In genomic region chr13:42177189-42177588, GRCh38 we compare ENCODE assay signal across 23 cellular contexts.
DNase-seq lines count a peak whose midpoint lies in the region; ATAC-seq, FAIRE-seq and TF ChIP-seq lines count a peak whose summit lies in the region.
"Had no signal": no experiment of that assay in that cellular context is flagged by ENCODE, and none has a peak within 500 bp of the region (broad histone marks: within the 10 kb centered on the region; RNA-seq: fewer than 3 reads in every experiment).

No MANE protein-coding gene starts in this region.

- no peak overlapping the region for H3K4me3 ChIP-seq in K562
- H3K4me3 ChIP-seq: BLaER1 treated with 17β-estradiol and CSF1 and Interleukin-3, amounts not matched to agents 10 nM and 100 nM had no signal

- BruUV-seq in K562 (replicated peaks; lab: Mats Ljungman, UMichigan) = no TSS peak

- no peak for DNase-seq in GM12891 (ENCODE audit: insufficient read length, low spot score)
- peak; percentile 8 for DNase-seq in OCI-M1 (lab: John Stamatoyannopoulos, UW)
- DNase-seq in K562 (ENCODE audit: extremely low read depth in 1 of 4, low spot score in 3 of 4) = no peak
- DNase-seq in activated CD8-positive, alpha-beta memory T cell treated with anti-CD3 and anti-CD28 coated beads, Interleukin-2, amount 50 U/mL, for 4 hours = no peak
- no peak for DNase-seq in activated T-helper 2 cell treated with anti-CD3 and anti-CD28 coated beads, Interferon-gamma antibody, Interleukin-2, Interleukin-4, amounts not matched to agents 10 μg/mL and 5 μg/mL and 100 μg/mL, durations not matched to agents 14 hours and 24 hours and 36 hours (ENCODE audit: low spot score)
- DNase-seq: 8988T; ACHN; AML-193; Caco-2; Calu3; CD4-positive, alpha-beta T cell; CD8-positive, alpha-beta T cell; DMS79 treated with DMSO at 0.1 percent for 48 hours; GF-D8 had no signal

- FAIRE-seq in GM12891 (lab: Jason Lieb, UNC) (peak; percentile 52), K562 (lab: Jason Lieb, UNC) (no peak)
- FAIRE-seq: A204.1, D721Med, G401.6, GM12892, GM18507 had no signal

- H3K36me3 Mint-ChIP-seq in activated T-helper 2 cell treated with anti-CD3 and anti-CD28 coated beads, Interferon-gamma antibody, Interleukin-2, Interleukin-4, amounts not matched to agents 10 μg/mL and 5 μg/mL and 100 μg/mL, durations not matched to agents 14 hours and 24 hours and 36 hours (ENCODE audit: low read depth) = peaks cover 30% of the 10 kb centered on the region

- TF ChIP-seq POLR2A in GM12891 (IDR thresholded peaks at IDR 0.05; ENCODE audit: low read depth, low read length) (no peak), K562 (conservative IDR thresholded peaks at IDR 0.05) (no peak)

- H3K27me3 ChIP-seq in K562 (ENCODE audit: control insufficient read depth in 2 of 2, insufficient read depth in 2 of 2, low read length in 2 of 2) = no peaks in the 10 kb centered on the region
- H3K27me3 ChIP-seq: BLaER1 treated with 17β-estradiol and CSF1 and Interleukin-3, amounts not matched to agents 10 nM and 100 nM had no signal

- no peak overlapping the region for H3K4me2 ChIP-seq in K562 (ENCODE audit: insufficient read depth, low read length)
- H3K4me2 ChIP-seq: BLaER1 treated with 17β-estradiol and CSF1 and Interleukin-3, amounts not matched to agents 10 nM and 100 nM had no signal

- H3K9me1 ChIP-seq in K562 (ENCODE audit: control insufficient read depth, insufficient read depth, low read length) = no peaks in the 10 kb centered on the region

- CTCF ChIA-PET in K562 (lab: Yijun Ruan, JAX; ENCODE audit: low intra/inter-chr PET ratio) = no interaction called here

- no peak for TF ChIP-seq CTCF in K562 (IDR thresholded peaks at IDR 0.05 in 2 of 3, conservative IDR thresholded peaks at IDR 0.05 in 1 of 3; ENCODE audit: insufficient read depth in 2 of 3, low read depth in 1 of 3, low read length in 3 of 3)

- in situ Hi-C loops in K562 (cut with MboI) = no loop called here

- TF ChIP-seq EP300 in K562 (IDR thresholded peaks at IDR 0.05; ENCODE audit: low read length) = no peak

- POLR2A ChIA-PET in K562 (lab: Yijun Ruan, JAX) = interaction anchor here (1.0 kb wide), 1 partner anchor 14 kb away, joined by 3 read pairs; no protein-coding TSS in a partner anchor

- H3K4me3 Mint-ChIP-seq in activated T-helper 2 cell treated with anti-CD3 and anti-CD28 coated beads, Interferon-gamma antibody, Interleukin-2, Interleukin-4, amounts not matched to agents 10 μg/mL and 5 μg/mL and 100 μg/mL, durations not matched to agents 14 hours and 24 hours and 36 hours (ENCODE audit: low read depth) = no peak overlapping the region
- H3K4me3 Mint-ChIP-seq: B cell; CD4-positive, alpha-beta T cell had no signal

- no peaks in the 10 kb centered on the region for H3K9me3 Mint-ChIP-seq in activated T-helper 2 cell treated with anti-CD3 and anti-CD28 coated beads, Interferon-gamma antibody, Interleukin-2, Interleukin-4, amounts not matched to agents 10 μg/mL and 5 μg/mL and 100 μg/mL, durations not matched to agents 14 hours and 24 hours and 36 hours
- H3K9me3 Mint-ChIP-seq: CD4-positive, alpha-beta T cell; CD8-positive, alpha-beta T cell had no signal

- WGBS in K562 (ENCODE audit: insufficient coverage, low coverage, missing lambda C conversion rate) = 38% methylated on average over 1 of the region's 1 CpG

- H3K4me1 Mint-ChIP-seq in activated T-helper 2 cell treated with anti-CD3 and anti-CD28 coated beads, Interferon-gamma antibody, Interleukin-2, Interleukin-4, amounts not matched to agents 10 μg/mL and 5 μg/mL and 100 μg/mL, durations not matched to agents 14 hours and 24 hours and 36 hours (ENCODE audit: low read depth) = peaks cover 7% of the 10 kb centered on the region
- H3K4me1 Mint-ChIP-seq: B cell had no signal

- no peaks in the 10 kb centered on the region for H3K9me3 ChIP-seq in K562 (replicated peaks; ENCODE audit: control insufficient read depth, insufficient read depth, low read depth, low read length)
- H3K9me3 ChIP-seq: BLaER1 treated with 17β-estradiol and CSF1 and Interleukin-3, amounts not matched to agents 10 nM and 100 nM; Caco-2 had no signal

- no peak overlapping the region for H3K9ac ChIP-seq in K562 (ENCODE audit: insufficient read depth in 1 of 2, low read depth in 2 of 2, low read length in 2 of 2)
- H3K9ac ChIP-seq: BLaER1 treated with 17β-estradiol and CSF1 and Interleukin-3, amounts not matched to agents 10 nM and 100 nM had no signal

- no peak for ATAC-seq in K562
- no peak for ATAC-seq in GM21381 (IDR thresholded peaks at IDR 0.05; ENCODE audit: unreplicated experiment)
- ATAC-seq: CD8-positive, alpha-beta T cell had no signal

- intact Hi-C loops in K562 (cut with micrococcal nuclease) = no loop called here
- intact Hi-C loops in activated T-helper 2 cell treated with anti-CD3 and anti-CD28 coated beads, Interferon-gamma antibody, Interleukin-2, Interleukin-4, amounts not matched to agents 10 μg/mL and 5 μg/mL and 100 μg/mL, durations not matched to agents 14 hours and 24 hours and 36 hours (cut with micrococcal nuclease) = no loop called here

- no peaks in the 10 kb centered on the region for H3K79me2 ChIP-seq in K562 (ENCODE audit: control insufficient read depth, insufficient read depth, low read length)

- no peaks in the 10 kb centered on the region for H3K27me3 Mint-ChIP-seq in activated T-helper 2 cell treated with anti-CD3 and anti-CD28 coated beads, Interferon-gamma antibody, Interleukin-2, Interleukin-4, amounts not matched to agents 10 μg/mL and 5 μg/mL and 100 μg/mL, durations not matched to agents 14 hours and 24 hours and 36 hours (ENCODE audit: low read depth)
- H3K27me3 Mint-ChIP-seq: B cell; CD4-positive, alpha-beta T cell had no signal

- TF ChIP-seq RAD21 in K562 (CRISPR knock-in tag; conservative IDR thresholded peaks at IDR 0.05 in 1 of 2, IDR thresholded peaks at IDR 0.05 in 1 of 2) = no peak

- H3K4me1 ChIP-seq in K562 (replicated peaks in 1 of 2; ENCODE audit: control insufficient read depth in 2 of 2, insufficient read depth in 2 of 2, low read length in 2 of 2) = peaks cover 0 to 10% of the 10 kb centered on the region in 2 experiments; a peak in 2 of 5 replicates
- H3K4me1 ChIP-seq: BLaER1 treated with 17β-estradiol and CSF1 and Interleukin-3, amounts not matched to agents 10 nM and 100 nM; Caco-2 had no signal

- H3K36me3 ChIP-seq in K562 (ENCODE audit: control insufficient read depth, insufficient read depth, low read length) = peaks cover 2% of the 10 kb centered on the region; the same call in 1 of the 3 replicates

- no peaks in the 10 kb centered on the region for H4K20me1 ChIP-seq in K562 (replicated peaks; ENCODE audit: control insufficient read depth, insufficient read depth, low read length)
- H4K20me1 ChIP-seq: BLaER1 treated with 17β-estradiol and CSF1 and Interleukin-3, amounts not matched to agents 10 nM and 100 nM had no signal

- H3K27ac ChIP-seq in K562 (ENCODE audit: extremely low read depth, low read depth, low read length) = no peak overlapping the region
- H3K27ac ChIP-seq: BLaER1 treated with 17β-estradiol and CSF1 and Interleukin-3, amounts not matched to agents 10 nM and 100 nM; C4-2B had no signal

- H3K27ac Mint-ChIP-seq in activated T-helper 2 cell treated with anti-CD3 and anti-CD28 coated beads, Interferon-gamma antibody, Interleukin-2, Interleukin-4, amounts not matched to agents 10 μg/mL and 5 μg/mL and 100 μg/mL, durations not matched to agents 14 hours and 24 hours and 36 hours = no peak overlapping the region
- H3K27ac Mint-ChIP-seq: B cell; CD4-positive, alpha-beta T cell had no signal

- no peak overlapping the region for H2AFZ ChIP-seq in K562 (ENCODE audit: low read depth, low read length)

TF ChIP-seq in GM12891, 5 proteins besides CTCF, POLR2A, EP300 and RAD21:
- TF ChIP-seq TAF1 (IDR thresholded peaks at IDR 0.05; ENCODE audit: low read depth, low read length) (no peak), POLR2AphosphoS5 (IDR thresholded peaks at IDR 0.05; ENCODE audit: low read depth, low read length) (no peak), SPI1 (IDR thresholded peaks at IDR 0.05; ENCODE audit: low read depth, low read length) (no peak), POU2F2 (IDR thresholded peaks at IDR 0.05; ENCODE audit: low read depth, low read length) (no peak), PAX5 (IDR thresholded peaks at IDR 0.05; ENCODE audit: insufficient read depth, low read length, severe bottlenecking) (no peak)

TF ChIP-seq in K562, 482 proteins besides CTCF, POLR2A, EP300 and RAD21 (continues in another document):
- TF ChIP-seq PKNOX1 (IDR thresholded peaks at IDR 0.05) = 0 out of 2 replicates have a peak, but pooled peaks have one; percentile 25
- peak; percentile 67 for TF ChIP-seq MEIS2 (IDR thresholded peaks at IDR 0.05; ENCODE audit: partially characterized antibody)
- no peak for TF ChIP-seq CBX2 (IDR thresholded peaks at IDR 0.05; ENCODE audit: insufficient read depth, low read length, poor library complexity, severe bottlenecking)
- no peak for TF ChIP-seq ZBTB12 (CRISPR knock-in tag; IDR thresholded peaks at IDR 0.05)
